In genomic region chr17:82740906-82741759, GRCh38 we compare ENCODE assay signal across 1 cellular context.
TF ChIP-seq lines count a peak whose summit lies in the region.

No MANE protein-coding gene starts in this region.

TF ChIP-seq in HepG2, 621 proteins besides CTCF, POLR2A, EP300 and RAD21 (continues in another document):
- TF ChIP-seq, protein P1, sequence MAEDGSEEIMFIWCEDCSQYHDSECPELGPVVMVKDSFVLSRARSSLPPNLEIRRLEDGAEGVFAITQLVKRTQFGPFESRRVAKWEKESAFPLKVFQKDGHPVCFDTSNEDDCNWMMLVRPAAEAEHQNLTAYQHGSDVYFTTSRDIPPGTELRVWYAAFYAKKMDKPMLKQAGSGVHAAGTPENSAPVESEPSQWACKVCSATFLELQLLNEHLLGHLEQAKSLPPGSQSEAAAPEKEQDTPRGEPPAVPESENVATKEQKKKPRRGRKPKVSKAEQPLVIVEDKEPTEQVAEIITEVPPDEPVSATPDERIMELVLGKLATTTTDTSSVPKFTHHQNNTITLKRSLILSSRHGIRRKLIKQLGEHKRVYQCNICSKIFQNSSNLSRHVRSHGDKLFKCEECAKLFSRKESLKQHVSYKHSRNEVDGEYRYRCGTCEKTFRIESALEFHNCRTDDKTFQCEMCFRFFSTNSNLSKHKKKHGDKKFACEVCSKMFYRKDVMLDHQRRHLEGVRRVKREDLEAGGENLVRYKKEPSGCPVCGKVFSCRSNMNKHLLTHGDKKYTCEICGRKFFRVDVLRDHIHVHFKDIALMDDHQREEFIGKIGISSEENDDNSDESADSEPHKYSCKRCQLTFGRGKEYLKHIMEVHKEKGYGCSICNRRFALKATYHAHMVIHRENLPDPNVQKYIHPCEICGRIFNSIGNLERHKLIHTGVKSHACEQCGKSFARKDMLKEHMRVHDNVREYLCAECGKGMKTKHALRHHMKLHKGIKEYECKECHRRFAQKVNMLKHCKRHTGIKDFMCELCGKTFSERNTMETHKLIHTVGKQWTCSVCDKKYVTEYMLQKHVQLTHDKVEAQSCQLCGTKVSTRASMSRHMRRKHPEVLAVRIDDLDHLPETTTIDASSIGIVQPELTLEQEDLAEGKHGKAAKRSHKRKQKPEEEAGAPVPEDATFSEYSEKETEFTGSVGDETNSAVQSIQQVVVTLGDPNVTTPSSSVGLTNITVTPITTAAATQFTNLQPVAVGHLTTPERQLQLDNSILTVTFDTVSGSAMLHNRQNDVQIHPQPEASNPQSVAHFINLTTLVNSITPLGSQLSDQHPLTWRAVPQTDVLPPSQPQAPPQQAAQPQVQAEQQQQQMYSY (CRISPR knock-in tag; IDR thresholded peaks at IDR 0.05), result no peak
- TF ChIP-seq AGO2 (optimal IDR thresholded peaks at IDR 0.05; ENCODE audit: low read depth, low read length) (no peak), ZNF407 (CRISPR knock-in tag; IDR thresholded peaks at IDR 0.05; ENCODE audit: not compliant biosample characterization) (no peak), POGZ (CRISPR knock-in tag; IDR thresholded peaks at IDR 0.05) (peak; percentile 82), DPF2 (CRISPR knock-in tag; IDR thresholded peaks at IDR 0.05; ENCODE audit: borderline replicate concordance, low read depth) (peak; percentile 87), HDAC1 (CRISPR knock-in tag; IDR thresholded peaks at IDR 0.05) (peak; percentile 86), ISL2 (CRISPR knock-in tag; IDR thresholded peaks at IDR 0.05) (peak; percentile 80), GTF3A (CRISPR knock-in tag; conservative IDR thresholded peaks at IDR 0.05) (no peak), U2AF2 (IDR thresholded peaks at IDR 0.05; ENCODE audit: low read depth, low read length) (no peak), ZFYVE20 (CRISPR knock-in tag; IDR thresholded peaks at IDR 0.05; ENCODE audit: borderline replicate concordance, low read depth) (no peak), ZKSCAN1 (IDR thresholded peaks at IDR 0.05; ENCODE audit: low read length) (no peak), NRL (CRISPR knock-in tag; IDR thresholded peaks at IDR 0.05; ENCODE audit: borderline replicate concordance) (no peak), GRHL1 (CRISPR knock-in tag; conservative IDR thresholded peaks at IDR 0.05) (no peak), ZFX (CRISPR knock-in tag; IDR thresholded peaks at IDR 0.05; ENCODE audit: low read depth) (peak; percentile 77), ZNF776 (CRISPR knock-in tag; IDR thresholded peaks at IDR 0.05) (no peak), THYN1 (CRISPR knock-in tag; IDR thresholded peaks at IDR 0.05; ENCODE audit: borderline replicate concordance, low read depth) (no peak), JUNB (CRISPR knock-in tag; IDR thresholded peaks at IDR 0.05; ENCODE audit: borderline replicate concordance) (no peak), PHF5A (CRISPR knock-in tag; IDR thresholded peaks at IDR 0.05; ENCODE audit: low read depth, unreplicated experiment) (peak; percentile 96), SNAPC2 (CRISPR knock-in tag; IDR thresholded peaks at IDR 0.05) (0 out of 2 replicates have a peak, but pooled peaks have one; percentile 50), ZNF263 (CRISPR knock-in tag; IDR thresholded peaks at IDR 0.05) (0 out of 2 replicates have a peak, but pooled peaks have one; percentile 23), ZHX2 (IDR thresholded peaks at IDR 0.05; ENCODE audit: low read depth) (0 out of 2 replicates have a peak, but pooled peaks have one; percentile 25), ZHX2 (CRISPR knock-in tag; IDR thresholded peaks at IDR 0.05; ENCODE audit: borderline replicate concordance) (no peak)
- TF ChIP-seq, protein P2, sequence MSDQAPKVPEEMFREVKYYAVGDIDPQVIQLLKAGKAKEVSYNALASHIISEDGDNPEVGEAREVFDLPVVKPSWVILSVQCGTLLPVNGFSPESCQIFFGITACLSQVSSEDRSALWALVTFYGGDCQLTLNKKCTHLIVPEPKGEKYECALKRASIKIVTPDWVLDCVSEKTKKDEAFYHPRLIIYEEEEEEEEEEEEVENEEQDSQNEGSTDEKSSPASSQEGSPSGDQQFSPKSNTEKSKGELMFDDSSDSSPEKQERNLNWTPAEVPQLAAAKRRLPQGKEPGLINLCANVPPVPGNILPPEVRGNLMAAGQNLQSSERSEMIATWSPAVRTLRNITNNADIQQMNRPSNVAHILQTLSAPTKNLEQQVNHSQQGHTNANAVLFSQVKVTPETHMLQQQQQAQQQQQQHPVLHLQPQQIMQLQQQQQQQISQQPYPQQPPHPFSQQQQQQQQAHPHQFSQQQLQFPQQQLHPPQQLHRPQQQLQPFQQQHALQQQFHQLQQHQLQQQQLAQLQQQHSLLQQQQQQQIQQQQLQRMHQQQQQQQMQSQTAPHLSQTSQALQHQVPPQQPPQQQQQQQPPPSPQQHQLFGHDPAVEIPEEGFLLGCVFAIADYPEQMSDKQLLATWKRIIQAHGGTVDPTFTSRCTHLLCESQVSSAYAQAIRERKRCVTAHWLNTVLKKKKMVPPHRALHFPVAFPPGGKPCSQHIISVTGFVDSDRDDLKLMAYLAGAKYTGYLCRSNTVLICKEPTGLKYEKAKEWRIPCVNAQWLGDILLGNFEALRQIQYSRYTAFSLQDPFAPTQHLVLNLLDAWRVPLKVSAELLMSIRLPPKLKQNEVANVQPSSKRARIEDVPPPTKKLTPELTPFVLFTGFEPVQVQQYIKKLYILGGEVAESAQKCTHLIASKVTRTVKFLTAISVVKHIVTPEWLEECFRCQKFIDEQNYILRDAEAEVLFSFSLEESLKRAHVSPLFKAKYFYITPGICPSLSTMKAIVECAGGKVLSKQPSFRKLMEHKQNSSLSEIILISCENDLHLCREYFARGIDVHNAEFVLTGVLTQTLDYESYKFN (CRISPR knock-in tag; conservative IDR thresholded peaks at IDR 0.05), result peak; percentile 94
- TF ChIP-seq, protein P3, sequence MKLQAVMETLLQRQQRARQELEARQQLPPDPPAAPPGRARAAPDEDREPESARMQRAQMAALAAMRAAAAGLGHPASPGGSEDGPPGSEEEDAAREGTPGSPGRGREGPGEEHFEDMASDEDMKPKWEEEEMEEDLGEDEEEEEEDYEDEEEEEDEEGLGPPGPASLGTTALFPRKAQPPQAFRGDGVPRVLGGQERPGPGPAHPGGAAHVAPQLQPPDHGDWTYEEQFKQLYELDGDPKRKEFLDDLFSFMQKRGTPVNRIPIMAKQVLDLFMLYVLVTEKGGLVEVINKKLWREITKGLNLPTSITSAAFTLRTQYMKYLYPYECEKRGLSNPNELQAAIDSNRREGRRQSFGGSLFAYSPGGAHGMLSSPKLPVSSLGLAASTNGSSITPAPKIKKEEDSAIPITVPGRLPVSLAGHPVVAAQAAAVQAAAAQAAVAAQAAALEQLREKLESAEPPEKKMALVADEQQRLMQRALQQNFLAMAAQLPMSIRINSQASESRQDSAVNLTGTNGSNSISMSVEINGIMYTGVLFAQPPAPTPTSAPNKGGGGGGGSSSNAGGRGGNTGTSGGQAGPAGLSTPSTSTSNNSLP (IDR thresholded peaks at IDR 0.05; ENCODE audit: low read depth, low read length), result peak; percentile 82; the same call in 1 of the 2 replicates
